17 cellular contexts compared by ENCODE assay signal in the genomic region with DNA sequence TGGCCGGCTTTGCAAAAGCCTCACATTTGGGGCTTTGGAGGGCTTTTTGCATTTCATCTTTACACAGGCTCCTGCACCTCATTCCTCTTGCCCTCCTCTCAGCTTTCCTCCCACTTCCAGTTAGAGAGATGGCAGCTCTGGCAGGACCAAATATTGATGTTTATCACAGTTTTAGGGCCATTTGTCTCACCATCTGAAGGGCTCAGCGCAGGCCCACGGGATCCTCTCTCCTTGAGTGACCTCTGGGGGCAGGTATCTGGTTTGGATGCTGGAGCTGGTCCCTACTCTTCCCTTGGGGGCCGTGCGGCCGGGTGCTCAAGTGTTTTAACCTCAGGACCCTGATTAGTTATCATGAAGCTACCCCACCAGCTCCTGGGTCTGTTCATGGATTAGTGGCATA. TPM values are rescaled to one million over a fixed set of nuclear protein-coding genes. Genes with fewer than 3 reads are reported as not detected.
DNase-seq lines count a peak whose midpoint lies in the region; ATAC-seq, FAIRE-seq and TF ChIP-seq lines count a peak whose summit lies in the region.
"Had no signal": no experiment of that assay in that cellular context is flagged by ENCODE, and none has a peak within 500 bp of the region (broad histone marks: within the 10 kb centered on the region; RNA-seq: fewer than 3 reads in every experiment).

No MANE protein-coding gene starts in this region.

- peak overlapping the region; percentile 71 to 92 (median 80) for H3K27ac ChIP-seq in right lobe of liver
- H3K27ac ChIP-seq in HepG2 (ENCODE audit: extremely low read length, insufficient read depth, low read length): no peak overlapping the region
- peak overlapping the region; percentile 95 for H3K27ac ChIP-seq in hepatocyte
- H3K27ac ChIP-seq: HL-60 had no signal

- H2AFZ ChIP-seq in HepG2 (ENCODE audit: low read length) (no peak overlapping the region), hepatocyte (no peak overlapping the region)

- H3K4me1 ChIP-seq in right lobe of liver (peaks cover 0 to 70% (median 22%) of the 10 kb centered on the region in 4 donors), HepG2 (ENCODE audit: insufficient read depth, low read length) (peaks cover 70% of the 10 kb centered on the region), hepatocyte (ENCODE audit: insufficient read depth) (peaks cover 48% of the 10 kb centered on the region), skeletal muscle satellite cell (ENCODE audit: control insufficient read depth, insufficient read depth, low read length) (peaks cover 58% of the 10 kb centered on the region)

- no TSS peak for BruUV-seq in HepG2 (replicated peaks; lab: Mats Ljungman, UMichigan)

- H3K79me2 ChIP-seq in HepG2 (ENCODE audit: insufficient read depth, low read length) (no peaks in the 10 kb centered on the region), hepatocyte (no peaks in the 10 kb centered on the region)

- TF ChIP-seq CTCF in right lobe of liver (IDR thresholded peaks at IDR 0.05) (no peak), HepG2 (CRISPR knock-in tag; IDR thresholded peaks at IDR 0.05) (no peak), hepatocyte (IDR thresholded peaks at IDR 0.05; ENCODE audit: poor library complexity) (no peak)

- DNase-seq in right lobe of liver: peak in 1 of 3 donors; percentile 38
- no peak for DNase-seq in HepG2 (ENCODE audit: low spot score)
- no peak for DNase-seq in hepatocyte (ENCODE audit: low spot score)
- DNase-seq in islet precursor cell: no peak
- no peak for DNase-seq in CD1c-positive myeloid dendritic cell (ENCODE audit: extremely low spot score)
- DNase-seq: activated CD4-positive, alpha-beta T cell treated with anti-CD3 and anti-CD28 coated beads, Interleukin-2, amount 10 ng/mL, durations not matched to agents 7 days and 5 days; activated naive CD8-positive, alpha-beta T cell treated with anti-CD3 and anti-CD28 coated beads for 36 hours; activated T-cell treated with anti-CD3 and anti-CD28 coated beads, Interleukin-2, amount 50 U/mL, for 1 hour; DMS153; H9; Kasumi-1; NCI-H526; Peyer's patch had no signal

- no peak overlapping the region for H3K4me3 ChIP-seq in right lobe of liver
- no peak overlapping the region for H3K4me3 ChIP-seq in HepG2 (replicated peaks in 1 of 3; ENCODE audit: insufficient read depth in 1 of 3, low read depth in 2 of 3, low read length in 3 of 3)
- no peak overlapping the region for H3K4me3 ChIP-seq in hepatocyte
- H3K4me3 ChIP-seq in skeletal muscle satellite cell (ENCODE audit: low read length): no peak overlapping the region
- H3K4me3 ChIP-seq: Peyer's patch had no signal

- ATAC-seq in right lobe of liver (no peak), HepG2 (no peak), GM18498 (IDR thresholded peaks at IDR 0.05; ENCODE audit: unreplicated experiment) (no peak), HG03378 (IDR thresholded peaks at IDR 0.05; ENCODE audit: unreplicated experiment) (no peak)

- TF ChIP-seq RAD21 in HepG2 (CRISPR knock-in tag; IDR thresholded peaks at IDR 0.05): no peak

- no peak overlapping the region for H3K9ac ChIP-seq in HepG2 (ENCODE audit: insufficient read depth, low read depth, low read length)
- peak overlapping the region; percentile 89 for H3K9ac ChIP-seq in skeletal muscle satellite cell (ENCODE audit: low read depth, low read length)

- 86% methylated on average over 5 of the region's 6 CpGs for WGBS in right lobe of liver (ENCODE audit: insufficient coverage, low coverage, low lambda C conversion rate, missing lambda C conversion rate)
- WGBS in HepG2 (ENCODE audit: low lambda C conversion rate): 93% methylated on average over 6 of the region's 6 CpGs
- 76% methylated on average over 6 of the region's 6 CpGs for whole genome bisulfite sequencing in hepatocyte (ENCODE audit: low lambda C conversion rate, missing lambda C conversion rate)

- in situ Hi-C loops in HepG2 (cut with HindIII; ENCODE audit: extremely low pct_ligation_motif_present, low pct_unique_long_range_greater_than_20kb): no loop called here

- H3K9me3 ChIP-seq in right lobe of liver (no peaks in the 10 kb centered on the region), HepG2 (ENCODE audit: low read length) (no peaks in the 10 kb centered on the region), hepatocyte (ENCODE audit: low read depth) (no peaks in the 10 kb centered on the region), skeletal muscle satellite cell (replicated peaks; ENCODE audit: low read length) (no peaks in the 10 kb centered on the region)
- H3K9me3 ChIP-seq: Peyer's patch had no signal

- no peaks in the 10 kb centered on the region for H3K9me2 ChIP-seq in hepatocyte (replicated peaks; ENCODE audit: insufficient read depth)

- no peak for FAIRE-seq in HepG2 (lab: Jason Lieb, UNC)

- CTCF ChIA-PET in HepG2 (lab: Yijun Ruan, JAX; ENCODE audit: low intra/inter-chr PET ratio, low total read pairs): no interaction called here

- TF ChIP-seq POLR2A in right lobe of liver (IDR thresholded peaks at IDR 0.05): no peak
- TF ChIP-seq POLR2A in HepG2 (IDR thresholded peaks at IDR 0.05; ENCODE audit: insufficient read depth in 1 of 2, low read depth in 2 of 2, low read length in 2 of 2): no peak

- POLR2A ChIA-PET in HepG2 (lab: Yijun Ruan, JAX): interaction anchor here (3.1 kb wide), 1 partner anchor 12 kb away, joined by 11 read pairs; no protein-coding TSS in a partner anchor

- H3K27me3 ChIP-seq in right lobe of liver (no peaks in the 10 kb centered on the region), HepG2 (ENCODE audit: control insufficient read depth in 1 of 2, insufficient read depth in 2 of 2, low read length in 2 of 2) (no peaks in the 10 kb centered on the region), hepatocyte (no peaks in the 10 kb centered on the region), skeletal muscle satellite cell (ENCODE audit: control insufficient read depth, insufficient read depth, low read length) (no peaks in the 10 kb centered on the region)
- H3K27me3 ChIP-seq: Peyer's patch had no signal

- no peak for TF ChIP-seq EP300 in HepG2 (IDR thresholded peaks at IDR 0.05; ENCODE audit: low read depth in 2 of 2, low read length in 2 of 2)
- no peak for TF ChIP-seq EP300 in HepG2 (CRISPR knock-in tag; IDR thresholded peaks at IDR 0.05; ENCODE audit: borderline replicate concordance)

- H3K36me3 ChIP-seq in right lobe of liver (peaks cover 0 to 12% (median 3%) of the 10 kb centered on the region in 4 donors), HepG2 (replicated peaks in 1 of 2; ENCODE audit: control insufficient read depth in 1 of 2, insufficient read depth in 2 of 2, low read length in 2 of 2) (no peaks in the 10 kb centered on the region), hepatocyte (replicated peaks; ENCODE audit: insufficient read depth, low read depth) (no peaks in the 10 kb centered on the region), skeletal muscle satellite cell (ENCODE audit: insufficient read depth, low read length) (peaks cover 87% of the 10 kb centered on the region)
- H3K36me3 ChIP-seq: Peyer's patch had no signal

- intact Hi-C loops in right lobe of liver (cut with DNase I): loop anchor here in 1 of 2 donors (2.0 kb wide), 1 partner anchor 25 kb away; no protein-coding TSS in a partner anchor
- intact Hi-C loops in HepG2 (cut with micrococcal nuclease; ENCODE audit: unreplicated experiment): loop anchor here (2.0 kb wide), 1 partner anchor 25 kb away; no protein-coding TSS in a partner anchor

- H4K20me1 ChIP-seq in HepG2 (ENCODE audit: insufficient read depth, low read length): no peaks in the 10 kb centered on the region
- H4K20me1 ChIP-seq in hepatocyte (ENCODE audit: insufficient read depth, poor library complexity, severe bottlenecking): no peaks in the 10 kb centered on the region

- H3K4me2 ChIP-seq in HepG2 (ENCODE audit: low read depth, low read length): no peak overlapping the region
- H3K4me2 ChIP-seq in hepatocyte: peak overlapping the region; percentile 65
- H3K4me2 ChIP-seq in skeletal muscle satellite cell (ENCODE audit: low read length): peak overlapping the region; percentile 76

TF ChIP-seq in HepG2, 621 proteins besides CTCF, POLR2A, EP300 and RAD21 (continues in another document):
- TF ChIP-seq SYNCRIP (IDR thresholded peaks at IDR 0.05; ENCODE audit: insufficient read depth, low read depth, low read length): no peak

RNA-seq across cellular contexts. Expression of a gene that starts 19.9 kb away (rescaled TPM):
- total RNA-seq in right lobe of liver (10 to 100 TPM in 4 of 6 experiments, 1 to 10 TPM in 2; 5.3 to 78.0 (median 46.2) TPM), HepG2 (2016; rRNA removed; fragmentation: Illumina TruSeq; extraction: Trizol) (0.11 and 0.13 TPM in 2 replicates), hepatocyte (2.0 and 2.9 TPM in 2 replicates)
- total RNA-seq in HepG2 (2016; cell fraction: cytosol; rRNA removed; fragmentation: Illumina TruSeq; extraction: Trizol; ENCODE audit: low read depth): 0.10 TPM in 1 of 2 replicates, not detected in the other
- total RNA-seq in HepG2 (2016; cell fraction: insoluble cytoplasmic fraction; rRNA removed; fragmentation: Illumina TruSeq; extraction: Trizol): 0.13 and 0.21 TPM in 2 replicates
- 0.12 and 0.21 TPM in 2 replicates for total RNA-seq in HepG2 (2016; cell fraction: membrane; rRNA removed; fragmentation: Illumina TruSeq; extraction: Trizol)
- 0.34 and 0.38 TPM in 2 replicates for total RNA-seq in HepG2 (2016; cell fraction: nucleus; rRNA removed; fragmentation: Illumina TruSeq; extraction: Trizol)
- polyA plus RNA-seq in HepG2 (2011; rRNA removed) (0.22 and 0.61 TPM in 2 replicates), hepatocyte (1.3 and 2.1 TPM in 2 replicates)
- polyA plus RNA-seq in HepG2 (2011; cell fraction: cytosol; rRNA removed): 0.23 and 0.62 TPM in 2 replicates
- 0.55 and 0.88 TPM in 2 replicates for polyA plus RNA-seq in HepG2 (2011; cell fraction: nucleus; rRNA removed)
- 0.13 TPM in 1 of 2 replicates, not detected in the other for polyA plus RNA-seq in HepG2 (2012)
- polyA plus RNA-seq in HepG2 (2016; cell fraction: cytosol; fragmentation: Illumina TruSeq; extraction: Trizol; ENCODE audit: low read depth): not detected in 2 replicates
- polyA plus RNA-seq in HepG2 (2016; cell fraction: insoluble cytoplasmic fraction; fragmentation: Illumina TruSeq; extraction: Trizol; ENCODE audit: low read depth): 0.11 and 0.14 TPM in 2 replicates
- polyA plus RNA-seq in HepG2 (2016; cell fraction: membrane; fragmentation: Illumina TruSeq; extraction: Trizol; ENCODE audit: low read depth): 0.13 TPM in 1 of 2 replicates, not detected in the other
- 0.15 and 0.25 TPM in 2 replicates for polyA plus RNA-seq in HepG2 (2016; cell fraction: nucleus; fragmentation: Illumina TruSeq; extraction: Trizol; ENCODE audit: insufficient read depth, low read depth)
- 1.6 and 10.7 TPM in 2 replicates for polyA minus RNA-seq in HepG2 (2011; rRNA and poly(A)+ RNA removed; ENCODE audit: low replicate concordance)
- polyA minus RNA-seq in HepG2 (2011; cell fraction: cytosol; rRNA and poly(A)+ RNA removed): 0.44 TPM in 1 of 2 replicates, not detected in the other
- 0.62 and 1.4 TPM in 2 replicates for polyA minus RNA-seq in HepG2 (2011; cell fraction: nucleus; rRNA and poly(A)+ RNA removed)
- 36.3 and 44.6 TPM in 2 replicates for total RNA-seq in skeletal muscle satellite cell (2012; rRNA removed)
- total RNA-seq: activated naive CD8-positive, alpha-beta T cell treated with anti-CD3 and anti-CD28 coated beads for 36 hours had no signal
